Comparison of ENCODE assay signal across 26 cellular contexts in the genomic region with DNA sequence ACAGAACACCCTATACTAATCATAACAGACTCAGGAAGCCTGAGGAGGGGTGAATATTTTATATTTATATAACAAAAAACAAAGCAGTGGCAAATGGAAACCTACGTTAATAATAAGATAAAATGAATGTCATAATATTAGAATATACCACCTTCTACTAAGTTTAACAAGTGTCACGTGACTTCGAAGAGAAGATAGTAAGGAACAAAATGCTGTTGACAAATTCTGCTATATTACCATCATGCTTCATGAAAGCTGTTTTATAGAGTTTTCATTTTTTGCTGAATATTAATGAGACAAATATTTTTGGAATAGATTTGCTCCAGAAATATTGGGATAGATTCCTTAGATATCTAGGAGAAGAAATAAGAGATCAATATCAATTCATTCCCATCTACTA.
"Had no signal": no experiment of that assay in that cellular context is flagged by ENCODE, and none has a peak within 500 bp of the region (broad histone marks: within the 10 kb centered on the region; RNA-seq: fewer than 3 reads in every experiment).

No MANE protein-coding gene starts in this region.

- H3K27me3 ChIP-seq: hepatocyte, neural progenitor cell, neutrophil, right atrium auricular region, suprapubic skin, tibial nerve, upper lobe of left lung had no signal

- H3K27ac ChIP-seq: hepatocyte, left ventricle myocardium inferior, neural progenitor cell, neutrophil, parathyroid adenoma, right atrium auricular region, skin epidermis, suprapubic skin, tibial nerve, upper lobe of left lung had no signal

- H3K4me1 ChIP-seq: left ventricle myocardium inferior, neural progenitor cell, parathyroid adenoma, right atrium auricular region, suprapubic skin, tibial nerve, upper lobe of left lung had no signal

- DNase-seq: islet precursor cell; left ventricle myocardium inferior; mesendoderm; naive B cell; natural killer cell; nephron progenitor cell; occipital lobe; stimulated activated CD4-positive, alpha-beta T cell treated with anti-CD3 and anti-CD28 coated beads, Interleukin-12 subunit alpha, Interleukin-12 subunit beta, amount 100 ng/mL, for 4 hours; stimulated activated CD4-positive, alpha-beta T cell treated with anti-CD3 and anti-CD28 coated beads, Interleukin-15, amount 100 ng/mL, for 24 hours; stimulated activated CD4-positive, alpha-beta T cell treated with anti-CD3 and anti-CD28 coated beads, Interleukin-2, amount 100 ng/mL, for 24 hours; stimulated activated CD4-positive, alpha-beta T cell treated with anti-CD3 and anti-CD28 coated beads, Interleukin-4, amount 100 ng/mL, for 1 hour; stimulated activated naive B cell treated with anti-CD40 and anti-IgM and Interleukin-4, amounts not matched to agents 10 μg/mL and 1 μg/mL and 100 μg/mL, for 72 hours; stimulated activated naive CD8-positive, alpha-beta T cell treated with anti-CD3 and anti-CD28 coated beads, Interleukin-15, Interleukin-2, amounts not matched to agents 100 U/mL and 50 U/mL, for 24 hours; upper lobe of left lung had no signal

- H3K27ac Mint-ChIP-seq: mesothelial cell of epicardium; naive B cell; natural killer cell; nephron progenitor cell; neural progenitor cell; stimulated activated naive B cell treated with anti-CD40 and anti-IgM and Interleukin-4, amounts not matched to agents 10 μg/mL and 1 μg/mL and 100 μg/mL, for 72 hours had no signal

- H3K36me3 ChIP-seq: left ventricle myocardium inferior, neural progenitor cell, neutrophil, right atrium auricular region, suprapubic skin, tibial nerve, upper lobe of left lung had no signal

- H3K36me3 Mint-ChIP-seq: mesothelial cell of epicardium; naive B cell; natural killer cell; neural progenitor cell; stimulated activated naive B cell treated with anti-CD40 and anti-IgM and Interleukin-4, amounts not matched to agents 10 μg/mL and 1 μg/mL and 100 μg/mL, for 72 hours had no signal

- H3K4me1 Mint-ChIP-seq: naive B cell; stimulated activated naive B cell treated with anti-CD40 and anti-IgM and Interleukin-4, amounts not matched to agents 10 μg/mL and 1 μg/mL and 100 μg/mL, for 72 hours had no signal

- H3K9me3 Mint-ChIP-seq: mesothelial cell of epicardium; natural killer cell; stimulated activated naive B cell treated with anti-CD40 and anti-IgM and Interleukin-4, amounts not matched to agents 10 μg/mL and 1 μg/mL and 100 μg/mL, for 72 hours had no signal

- H3K4me2 ChIP-seq: hepatocyte, neural progenitor cell had no signal

- ATAC-seq: natural killer cell; sciatic nerve; stimulated activated naive B cell treated with anti-CD40 and anti-IgM and Interleukin-4, amounts not matched to agents 10 μg/mL and 1 μg/mL and 100 μg/mL, for 72 hours; stimulated activated naive CD8-positive, alpha-beta T cell treated with anti-CD3 and anti-CD28 coated beads, Interleukin-15, Interleukin-2, amounts not matched to agents 100 U/mL and 50 U/mL, for 24 hours had no signal

- H2AFZ ChIP-seq: hepatocyte, neural progenitor cell, parathyroid adenoma had no signal

- H3K4me3 Mint-ChIP-seq: mesothelial cell of epicardium; naive B cell; natural killer cell; nephron progenitor cell; neural progenitor cell; stimulated activated naive B cell treated with anti-CD40 and anti-IgM and Interleukin-4, amounts not matched to agents 10 μg/mL and 1 μg/mL and 100 μg/mL, for 72 hours had no signal

- H3K9me3 ChIP-seq: left ventricle myocardium inferior, neutrophil, suprapubic skin, upper lobe of left lung had no signal

- H3K9ac ChIP-seq: neural progenitor cell, parathyroid adenoma had no signal

- H3K79me2 ChIP-seq: hepatocyte, parathyroid adenoma had no signal

- FAIRE-seq: urothelium cell line had no signal

- H3K4me3 ChIP-seq: hepatocyte, left ventricle myocardium inferior, lung, neural progenitor cell, right atrium auricular region, skin epidermis, suprapubic skin, tibial nerve, upper lobe of left lung had no signal
